ENCODE assay signal across 23 cellular contexts in genomic region chr3:46146548-46146947, GRCh38.
"Had no signal": no experiment of that assay in that cellular context is flagged by ENCODE, and none has a peak within 500 bp of the region (broad histone marks: within the 10 kb centered on the region; RNA-seq: fewer than 3 reads in every experiment).

No MANE protein-coding gene starts in this region.

- H3K9me3 ChIP-seq: colonic mucosa, left ventricle myocardium inferior, lower lobe of right lung, prostate gland, right lobe of liver, stomach, thoracic aorta, transverse colon had no signal

- H3K4me2 ChIP-seq: hepatocyte had no signal

- DNase-seq: colonic mucosa; effector CD4-positive, alpha-beta T cell; foreskin melanocyte; head of caudate nucleus; kidney; left cardiac atrium; left ventricle myocardium inferior; lower lobe of right lung; mesenchymal stem cell; midbrain; nephron progenitor cell; right lobe of liver; stimulated activated CD4-positive, alpha-beta T cell treated with anti-CD3 and anti-CD28 coated beads, Interleukin-15, amount 100 ng/mL, for 24 hours; stimulated activated CD4-positive, alpha-beta T cell treated with anti-CD3 and anti-CD28 coated beads, Interleukin-1b, Interleukin-23, amount 100 ng/mL, for 48 hours; stimulated activated CD4-positive, alpha-beta T cell treated with anti-CD3 and anti-CD28 coated beads, Interleukin-4, amount 100 ng/mL, for 24 hours; stimulated activated naive CD4-positive, alpha-beta T cell; stomach; substantia nigra; transverse colon had no signal

- ATAC-seq: left cardiac atrium, lower lobe of right lung, right lobe of liver had no signal

- H3K4me3 Mint-ChIP-seq: nephron progenitor cell had no signal

- H3K36me3 ChIP-seq: colonic mucosa, left ventricle myocardium inferior, lower lobe of right lung, prostate gland, right lobe of liver, stomach, thoracic aorta, transverse colon had no signal

- H3K4me3 ChIP-seq: colonic mucosa, hepatocyte, left ventricle myocardium inferior, lower lobe of right lung, prostate gland, right lobe of liver, stomach, thoracic aorta, transverse colon had no signal

- H3K4me1 Mint-ChIP-seq: nephron progenitor cell had no signal

- H2AFZ ChIP-seq: hepatocyte, parathyroid adenoma had no signal

- H3K27ac Mint-ChIP-seq: nephron progenitor cell had no signal

- H3K27me3 ChIP-seq: colonic mucosa, hepatocyte, right lobe of liver, stomach, transverse colon had no signal

- H3K9ac ChIP-seq: parathyroid adenoma had no signal

- H3K4me1 ChIP-seq: colonic mucosa, left ventricle myocardium inferior, parathyroid adenoma, prostate gland, right lobe of liver had no signal

- H3K79me2 ChIP-seq: hepatocyte, parathyroid adenoma had no signal

- H3K27ac ChIP-seq: colonic mucosa, hepatocyte, left ventricle myocardium inferior, lower lobe of right lung, parathyroid adenoma, prostate gland, right lobe of liver, stomach, thoracic aorta, transverse colon had no signal
